Comparison of ENCODE assay signal across 17 cellular contexts in genomic region chr2:42229949-42230348, GRCh38.
"Had no signal": no experiment of that assay in that cellular context is flagged by ENCODE, and none has a peak within 500 bp of the region (broad histone marks: within the 10 kb centered on the region; RNA-seq: fewer than 3 reads in every experiment).

No MANE protein-coding gene starts in this region.

- H3K27ac ChIP-seq: colonic mucosa, heart left ventricle, psoas muscle had no signal

- H3K4me1 ChIP-seq: colonic mucosa had no signal

- H3K27me3 Mint-ChIP-seq: naive B cell had no signal

- H3K9me3 ChIP-seq: colonic mucosa, heart left ventricle, psoas muscle had no signal

- H3K27me3 ChIP-seq: colonic mucosa, heart left ventricle had no signal

- H3K9me3 Mint-ChIP-seq: naive B cell, nephron progenitor cell had no signal

- DNase-seq: colonic mucosa; dermis blood vessel endothelial cell; foreskin melanocyte; heart left ventricle; hippocampal formation; left colon; left ventricle myocardium superior; mesendoderm; naive B cell; nephron progenitor cell; psoas muscle; retina; stimulated activated CD4-positive, alpha-beta T cell treated with anti-CD3 and anti-CD28 coated beads, Interleukin-2, amount 100 ng/mL, for 24 hours; stimulated activated naive CD4-positive, alpha-beta T cell treated with Interleukin-2 at 50 U/mL for 16 hours; trophoblast cell had no signal

- H3K4me3 Mint-ChIP-seq: naive B cell, nephron progenitor cell had no signal

- H3K36me3 ChIP-seq: colonic mucosa, heart left ventricle had no signal

- ATAC-seq: heart left ventricle, left colon, left ventricle myocardium superior, psoas muscle, sciatic nerve had no signal

- H3K4me3 ChIP-seq: colonic mucosa, heart left ventricle, lung, psoas muscle had no signal
